ENCODE assay signal across 8 cellular contexts in the genomic region with DNA sequence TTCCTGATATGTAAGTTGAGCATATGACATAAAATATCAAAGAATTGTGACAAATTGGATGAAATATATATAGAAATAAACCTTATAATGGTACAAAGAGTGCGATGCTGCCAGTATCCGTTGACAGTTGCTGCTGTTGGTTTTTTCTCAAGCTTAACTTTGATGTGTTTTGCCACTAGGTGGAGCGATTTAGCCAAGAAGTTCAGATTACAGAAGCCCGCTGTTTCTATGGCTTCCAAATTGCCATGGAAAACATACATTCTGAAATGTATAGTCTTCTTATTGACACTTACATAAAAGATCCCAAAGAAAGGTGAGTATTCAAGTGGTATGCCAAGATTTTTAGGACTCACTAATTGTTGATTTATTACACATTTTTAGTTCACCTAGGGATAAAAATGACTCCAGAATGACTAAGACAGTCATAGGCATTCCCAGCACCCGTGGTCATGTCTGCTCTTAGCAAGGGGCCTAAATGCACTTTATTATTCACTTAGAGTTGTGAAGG. TPM values are rescaled to one million over a fixed set of nuclear protein-coding genes. Genes with fewer than 3 reads are reported as not detected.
DNase-seq lines count a peak whose midpoint lies in the region; ATAC-seq and TF ChIP-seq lines count a peak whose summit lies in the region.

No MANE protein-coding gene starts in this region.

- no peaks in the 10 kb centered on the region for H3K27me3 Mint-ChIP-seq in stimulated activated naive CD8-positive, alpha-beta T cell treated with anti-CD3 and anti-CD28 coated beads, Interleukin-15, Interleukin-2, amounts not matched to agents 100 ng/mL and 50 ng/mL, for 24 hours

- H3K27ac ChIP-seq in SK-N-SH (ENCODE audit: low read depth in 2 of 2, low read length in 1 of 2), result peak overlapping the region in 1 of 2 experiments; percentile 76; a peak in 2 of 4 replicates

- peak overlapping the region; percentile 96 for H3K27ac Mint-ChIP-seq in stimulated activated naive CD8-positive, alpha-beta T cell treated with anti-CD3 and anti-CD28 coated beads, Interleukin-15, Interleukin-2, amounts not matched to agents 100 ng/mL and 50 ng/mL, for 24 hours

- H3K36me3 ChIP-seq in SK-N-SH (replicated peaks in 1 of 2; ENCODE audit: control insufficient read depth in 1 of 2, insufficient read depth in 2 of 2, low read length in 1 of 2), result peaks cover 11 to 29% of the 10 kb centered on the region in 2 experiments
- H3K36me3 ChIP-seq in mucosa of descending colon (ENCODE audit: low read depth), result no peaks in the 10 kb centered on the region

- intact Hi-C loops in mucosa of descending colon (cut with DNase I, micrococcal nuclease), result loop anchor here (5.0 to 10.0 kb wide), 3 partner anchors 180 to 310 kb away; a partner anchor contains a TSS

- H3K9me3 Mint-ChIP-seq in stimulated activated naive CD8-positive, alpha-beta T cell treated with anti-CD3 and anti-CD28 coated beads, Interleukin-15, Interleukin-2, amounts not matched to agents 100 ng/mL and 50 ng/mL, for 24 hours, result no peaks in the 10 kb centered on the region

- H3K9me3 ChIP-seq in SK-N-SH (no peaks in the 10 kb centered on the region), mucosa of descending colon (no peaks in the 10 kb centered on the region)

- no peaks in the 10 kb centered on the region for H3K27me3 ChIP-seq in SK-N-SH (ENCODE audit: insufficient read depth)

- no peak for DNase-seq in stimulated activated naive CD8-positive, alpha-beta T cell treated with anti-CD3 and anti-CD28 coated beads, Interleukin-15, Interleukin-2, amounts not matched to agents 100 U/mL and 50 U/mL, for 24 hours
- DNase-seq in NCI-H1417 (lab: John Stamatoyannopoulos, UW) (peak; percentile 68 to 91 (median 86)), SK-N-SH (no peak), choroid plexus epithelial cell (ENCODE audit: low read depth) (peak; percentile 89), mucosa of descending colon (peak in 1 of 3 donors; percentile 84), ecto neural progenitor cell (ENCODE audit: low spot score) (no peak)

- H3K9ac ChIP-seq in SK-N-SH, result peak overlapping the region; percentile 80

- H3K4me3 ChIP-seq in SK-N-SH (ENCODE audit: low read depth in 2 of 2, low read length in 1 of 2), result peak overlapping the region; percentile 63 to 69; a peak in 3 of 4 replicates
- H3K4me3 ChIP-seq in choroid plexus epithelial cell (ENCODE audit: low read depth, low read length), result no peak overlapping the region
- no peak overlapping the region for H3K4me3 ChIP-seq in mucosa of descending colon

- no peak for TF ChIP-seq EP300 in SK-N-SH (IDR thresholded peaks at IDR 0.05; ENCODE audit: borderline replicate concordance in 1 of 2, low read depth in 1 of 2, low read length in 1 of 2)

- H3K4me1 ChIP-seq in SK-N-SH (ENCODE audit: control insufficient read depth in 1 of 2, insufficient read depth in 2 of 2, low read depth in 1 of 2, low read length in 1 of 2) (peaks cover 12 to 34% of the 10 kb centered on the region in 2 experiments; a peak in 3 of 4 replicates), mucosa of descending colon (ENCODE audit: low read depth) (peaks cover 46% of the 10 kb centered on the region)

- H3F3A ChIP-seq in SK-N-SH (replicated peaks; ENCODE audit: insufficient read depth), result peaks cover 27% of the 10 kb centered on the region

- peak overlapping the region; percentile 98 for H3K4me2 ChIP-seq in SK-N-SH

- H3K9me2 ChIP-seq in SK-N-SH, result no peaks in the 10 kb centered on the region

- peaks cover 15% of the 10 kb centered on the region; the same call in 1 of the 2 replicates for H4K20me1 ChIP-seq in SK-N-SH (ENCODE audit: insufficient read depth)

- peaks cover 93% of the 10 kb centered on the region for H3K79me2 ChIP-seq in SK-N-SH (ENCODE audit: insufficient read depth)

- peaks cover 60% of the 10 kb centered on the region for H3K4me1 Mint-ChIP-seq in stimulated activated naive CD8-positive, alpha-beta T cell treated with anti-CD3 and anti-CD28 coated beads, Interleukin-15, Interleukin-2, amounts not matched to agents 100 ng/mL and 50 ng/mL, for 24 hours (ENCODE audit: low read depth)

- peaks cover 79% of the 10 kb centered on the region for H3K36me3 Mint-ChIP-seq in stimulated activated naive CD8-positive, alpha-beta T cell treated with anti-CD3 and anti-CD28 coated beads, Interleukin-15, Interleukin-2, amounts not matched to agents 100 ng/mL and 50 ng/mL, for 24 hours (ENCODE audit: low read depth)

- TF ChIP-seq RAD21 in SK-N-SH (IDR thresholded peaks at IDR 0.05; ENCODE audit: low read length), result peak; percentile 80

- 13% methylated on average over 5 of the region's 5 CpGs for WGBS in SK-N-SH (ENCODE audit: low lambda C conversion rate)

- TF ChIP-seq CTCF in SK-N-SH (IDR thresholded peaks at IDR 0.05), result peak; percentile 92
- TF ChIP-seq CTCF in choroid plexus epithelial cell (conservative IDR thresholded peaks at IDR 0.05; ENCODE audit: low read depth, low read length), result peak; percentile 68
- TF ChIP-seq CTCF in mucosa of descending colon (IDR thresholded peaks at IDR 0.05), result peak; percentile 17

- ATAC-seq in stimulated activated naive CD8-positive, alpha-beta T cell treated with anti-CD3 and anti-CD28 coated beads, Interleukin-15, Interleukin-2, amounts not matched to agents 100 U/mL and 50 U/mL, for 24 hours, result no peak
- ATAC-seq in mucosa of descending colon, result no peak
- ATAC-seq in HG02678 (IDR thresholded peaks at IDR 0.05; ENCODE audit: unreplicated experiment), result no peak

- no peak overlapping the region; the same call in 1 of the 2 replicates for H2AFZ ChIP-seq in SK-N-SH (ENCODE audit: low read depth)

- POLR2A ChIA-PET in SK-N-SH (lab: Yijun Ruan, JAX), result interaction anchor here (1.0 to 4.7 kb wide), 4 partner anchors 10 to 324 kb away, joined by 3 to 25 read pairs (median 5); a partner anchor contains a TSS

- H3K4me3 Mint-ChIP-seq in stimulated activated naive CD8-positive, alpha-beta T cell treated with anti-CD3 and anti-CD28 coated beads, Interleukin-15, Interleukin-2, amounts not matched to agents 100 ng/mL and 50 ng/mL, for 24 hours, result peak overlapping the region; percentile 100

- CTCF ChIA-PET in SK-N-SH (lab: Yijun Ruan, JAX), result interaction anchor here (0.5 to 24.5 kb wide), 60 partner anchors 16 to 539 kb away, joined by 3 to 413 read pairs (median 4); a partner anchor contains a TSS

TF ChIP-seq in SK-N-SH, 30 proteins besides CTCF, POLR2A, EP300 and RAD21 (continues in another document):
- TF ChIP-seq, protein P1, sequence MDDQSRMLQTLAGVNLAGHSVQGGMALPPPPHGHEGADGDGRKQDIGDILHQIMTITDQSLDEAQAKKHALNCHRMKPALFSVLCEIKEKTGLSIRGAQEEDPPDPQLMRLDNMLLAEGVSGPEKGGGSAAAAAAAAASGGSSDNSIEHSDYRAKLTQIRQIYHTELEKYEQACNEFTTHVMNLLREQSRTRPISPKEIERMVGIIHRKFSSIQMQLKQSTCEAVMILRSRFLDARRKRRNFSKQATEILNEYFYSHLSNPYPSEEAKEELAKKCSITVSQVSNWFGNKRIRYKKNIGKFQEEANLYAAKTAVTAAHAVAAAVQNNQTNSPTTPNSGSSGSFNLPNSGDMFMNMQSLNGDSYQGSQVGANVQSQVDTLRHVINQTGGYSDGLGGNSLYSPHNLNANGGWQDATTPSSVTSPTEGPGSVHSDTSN (IDR thresholded peaks at IDR 0.05), result no peak
- TF ChIP-seq FOXM1 (IDR thresholded peaks at IDR 0.05; ENCODE audit: low read depth) (no peak), GATA2 (CRISPR knock-in tag; IDR thresholded peaks at IDR 0.05) (no peak), NFIC (IDR thresholded peaks at IDR 0.05; ENCODE audit: borderline replicate concordance) (no peak), GABPA (IDR thresholded peaks at IDR 0.05; ENCODE audit: low read depth) (no peak), FOXJ3 (CRISPR knock-in tag; IDR thresholded peaks at IDR 0.05) (no peak), RXRA (IDR thresholded peaks at IDR 0.05; ENCODE audit: borderline replicate concordance, low read depth) (no peak), TCF12 (IDR thresholded peaks at IDR 0.05) (no peak), JUND (IDR thresholded peaks at IDR 0.05) (no peak), YY1 (IDR thresholded peaks at IDR 0.05; ENCODE audit: low read depth) (peak; percentile 27; the same call in 1 of the 2 replicates), NRF1 (IDR thresholded peaks at IDR 0.05; ENCODE audit: low read depth, low read length) (no peak), SIN3A (IDR thresholded peaks at IDR 0.05; ENCODE audit: borderline replicate concordance, low read depth, low read length) (peak; percentile 82; the same call in 1 of the 2 replicates), MXI1 (IDR thresholded peaks at IDR 0.05; ENCODE audit: low read depth, low read length) (peak; percentile 72; the same call in 1 of the 2 replicates), TEAD4 (IDR thresholded peaks at IDR 0.05; ENCODE audit: borderline replicate concordance, insufficient read depth) (0 out of 2 replicates have a peak, but pooled peaks have one; percentile 21)
- TF ChIP-seq, protein P2, sequence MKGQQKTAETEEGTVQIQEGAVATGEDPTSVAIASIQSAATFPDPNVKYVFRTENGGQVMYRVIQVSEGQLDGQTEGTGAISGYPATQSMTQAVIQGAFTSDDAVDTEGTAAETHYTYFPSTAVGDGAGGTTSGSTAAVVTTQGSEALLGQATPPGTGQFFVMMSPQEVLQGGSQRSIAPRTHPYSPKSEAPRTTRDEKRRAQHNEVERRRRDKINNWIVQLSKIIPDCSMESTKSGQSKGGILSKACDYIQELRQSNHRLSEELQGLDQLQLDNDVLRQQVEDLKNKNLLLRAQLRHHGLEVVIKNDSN (IDR thresholded peaks at IDR 0.05; ENCODE audit: borderline replicate concordance, low read depth), result no peak
- TF ChIP-seq, protein P3, sequence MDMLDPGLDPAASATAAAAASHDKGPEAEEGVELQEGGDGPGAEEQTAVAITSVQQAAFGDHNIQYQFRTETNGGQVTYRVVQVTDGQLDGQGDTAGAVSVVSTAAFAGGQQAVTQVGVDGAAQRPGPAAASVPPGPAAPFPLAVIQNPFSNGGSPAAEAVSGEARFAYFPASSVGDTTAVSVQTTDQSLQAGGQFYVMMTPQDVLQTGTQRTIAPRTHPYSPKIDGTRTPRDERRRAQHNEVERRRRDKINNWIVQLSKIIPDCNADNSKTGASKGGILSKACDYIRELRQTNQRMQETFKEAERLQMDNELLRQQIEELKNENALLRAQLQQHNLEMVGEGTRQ (IDR thresholded peaks at IDR 0.05; ENCODE audit: borderline replicate concordance, low read depth, low read length), result no peak

RNA-seq across cellular contexts. Expression of a gene that starts 2.1 kb away (rescaled TPM):
- polyA plus RNA-seq in SK-N-SH (2012; rRNA removed), result 23.6 and 38.9 TPM in 2 replicates
- polyA plus RNA-seq in SK-N-SH (2012; cell fraction: cytosol; rRNA removed), result 32.2 and 37.7 TPM in 2 replicates
- polyA plus RNA-seq in SK-N-SH (2012; cell fraction: nucleus; rRNA removed), result 53.0 and 97.8 TPM in 2 replicates
- total RNA-seq in mucosa of descending colon, result 10 to 100 TPM in 2 of 3 donors, 1 to 10 TPM in 1; 8.5 to 65.3 (median 12.5) TPM

RNA-seq across cellular contexts. Expression of a gene that starts 44.4 kb away (rescaled TPM):
- polyA plus RNA-seq in SK-N-SH (2012; rRNA removed), result 0.62 and 1.2 TPM in 2 replicates
- polyA plus RNA-seq in SK-N-SH (2012; cell fraction: cytosol; rRNA removed), result 0.58 and 1.1 TPM in 2 replicates
- 0.65 and 0.79 TPM in 2 replicates for polyA plus RNA-seq in SK-N-SH (2012; cell fraction: nucleus; rRNA removed)
- total RNA-seq in mucosa of descending colon, result 1 to 10 TPM in 1 of 3 donors, under 1 TPM in 2; 0.58 to 5.1 (median 0.98) TPM

Comparison
In these comparisons a context has a peak if more than half of its experiments do, and no peak if none do; other contexts are left out.
1. DNase-seq: peak in NCI-H1417 (3 of 3) and choroid plexus epithelial cell (single experiment); none in stimulated activated naive CD8-positive, alpha-beta T cell treated with anti-CD3 and anti-CD28 coated beads, Interleukin-15, Interleukin-2, amounts not matched to agents 100 U/mL and 50 U/mL, for 24 hours (single experiment), SK-N-SH (single experiment) and ecto neural progenitor cell (single experiment).
2. H3K4me3 ChIP-seq: peak in SK-N-SH (2 of 2); none in choroid plexus epithelial cell (single experiment) and mucosa of descending colon (single experiment).
3. CTCF ChIP-seq: peak in every context shown above with its lines; median percentile 92 in SK-N-SH; 68 in choroid plexus epithelial cell; 17 in mucosa of descending colon.